Comparison of ENCODE assay signal across 9 cellular contexts in genomic region chr3:170563712-170564423, GRCh38. TPM values are rescaled to one million over a fixed set of nuclear protein-coding genes. Genes with fewer than 3 reads are reported as not detected.
DNase-seq lines count a peak whose midpoint lies in the region; ATAC-seq, FAIRE-seq and TF ChIP-seq lines count a peak whose summit lies in the region.
"Had no signal": no experiment of that assay in that cellular context is flagged by ENCODE, and none has a peak within 500 bp of the region (broad histone marks: within the 10 kb centered on the region; RNA-seq: fewer than 3 reads in every experiment).

No MANE protein-coding gene starts in this region.

- 31% methylated on average over 7 of the region's 7 CpGs for WGBS in HepG2 (ENCODE audit: low lambda C conversion rate)

- no peaks in the 10 kb centered on the region for H3K9me2 ChIP-seq in Karpas-422 (replicated peaks; ENCODE audit: insufficient read depth, low read length)

- TF ChIP-seq EP300 in HepG2 (IDR thresholded peaks at IDR 0.05; ENCODE audit: low read depth in 2 of 2, low read length in 2 of 2) (no peak), HepG2 (CRISPR knock-in tag; IDR thresholded peaks at IDR 0.05; ENCODE audit: borderline replicate concordance) (no peak)

- no peaks in the 10 kb centered on the region for H4K20me1 ChIP-seq in HepG2 (ENCODE audit: insufficient read depth, low read length)
- no peaks in the 10 kb centered on the region for H4K20me1 ChIP-seq in Karpas-422 (ENCODE audit: insufficient read depth, low read depth, low read length)

- H3K27ac ChIP-seq in HepG2 (ENCODE audit: extremely low read length, insufficient read depth, low read length) (no peak overlapping the region), Karpas-422 (ENCODE audit: low read length) (no peak overlapping the region)
- H3K27ac ChIP-seq: HL-60 had no signal

- CTCF ChIA-PET in HepG2 (lab: Yijun Ruan, JAX; ENCODE audit: low intra/inter-chr PET ratio, low total read pairs), result no interaction called here

- no peak overlapping the region for H3K4me2 ChIP-seq in HepG2 (ENCODE audit: low read depth, low read length)
- H3K4me2 ChIP-seq in Karpas-422 (ENCODE audit: low read depth, low read length, poor library complexity, severe bottlenecking), result no peak overlapping the region

- TF ChIP-seq CTCF in HepG2 (CRISPR knock-in tag; IDR thresholded peaks at IDR 0.05), result no peak

- FAIRE-seq in HepG2 (lab: Jason Lieb, UNC), result no peak

- no peaks in the 10 kb centered on the region for H3K36me3 ChIP-seq in HepG2 (replicated peaks in 1 of 2; ENCODE audit: control insufficient read depth in 1 of 2, insufficient read depth in 2 of 2, low read length in 2 of 2)
- no peaks in the 10 kb centered on the region for H3K36me3 ChIP-seq in Karpas-422 (ENCODE audit: insufficient read depth, low read length)

- H3K9ac ChIP-seq in HepG2 (ENCODE audit: insufficient read depth, low read depth, low read length) (no peak overlapping the region), Karpas-422 (ENCODE audit: low read length) (no peak overlapping the region)

- H3K4me3 ChIP-seq in HepG2 (replicated peaks in 1 of 3; ENCODE audit: insufficient read depth in 1 of 3, low read depth in 2 of 3, low read length in 3 of 3) (no peak overlapping the region), Karpas-422 (ENCODE audit: low read length) (no peak overlapping the region)

- H3K27me3 ChIP-seq in HepG2 (ENCODE audit: control insufficient read depth in 1 of 2, insufficient read depth in 2 of 2, low read length in 2 of 2), result no peaks in the 10 kb centered on the region; a peak in 1 of 5 replicates
- no peaks in the 10 kb centered on the region for H3K27me3 ChIP-seq in Karpas-422 (ENCODE audit: low read length)

- DNase-seq in AG08395 (ENCODE audit: low spot score) (peak; percentile 56), RKO (ENCODE audit: low spot score) (peak; percentile 16), HepG2 (ENCODE audit: low spot score) (no peak), mucosa of gallbladder (ENCODE audit: low spot score) (no peak), retina (no peak), Karpas-422 (no peak)

- no peak overlapping the region for H2AFZ ChIP-seq in HepG2 (ENCODE audit: low read length)
- no peak overlapping the region for H2AFZ ChIP-seq in Karpas-422 (ENCODE audit: low read length)

- TF ChIP-seq RAD21 in HepG2 (CRISPR knock-in tag; IDR thresholded peaks at IDR 0.05), result no peak

- no peaks in the 10 kb centered on the region for H3K9me3 ChIP-seq in HepG2 (ENCODE audit: low read length)
- H3K9me3 ChIP-seq in Karpas-422 (ENCODE audit: low read length), result no peaks in the 10 kb centered on the region

- BruUV-seq in HepG2 (replicated peaks; lab: Mats Ljungman, UMichigan), result no TSS peak

- H3K79me2 ChIP-seq in HepG2 (ENCODE audit: insufficient read depth, low read length) (no peaks in the 10 kb centered on the region), Karpas-422 (ENCODE audit: low read length) (no peaks in the 10 kb centered on the region)

- POLR2A ChIA-PET in HepG2 (lab: Yijun Ruan, JAX), result no interaction called here

- TF ChIP-seq POLR2A in HepG2 (IDR thresholded peaks at IDR 0.05; ENCODE audit: insufficient read depth in 1 of 2, low read depth in 2 of 2, low read length in 2 of 2), result no peak

- intact Hi-C loops in HepG2 (cut with micrococcal nuclease; ENCODE audit: unreplicated experiment), result no loop called here

- in situ Hi-C loops in HepG2 (cut with HindIII; ENCODE audit: extremely low pct_ligation_motif_present, low pct_unique_long_range_greater_than_20kb), result no loop called here

- ATAC-seq in GM18861 (IDR thresholded peaks at IDR 0.05; ENCODE audit: unreplicated experiment) (peak; percentile 86), HG02943 (IDR thresholded peaks at IDR 0.05; ENCODE audit: low read depth, unreplicated experiment) (peak; percentile 80), HepG2 (no peak)

- H3K4me1 ChIP-seq in HepG2 (ENCODE audit: insufficient read depth, low read length) (no peaks in the 10 kb centered on the region), Karpas-422 (ENCODE audit: low read length) (no peaks in the 10 kb centered on the region)

TF ChIP-seq in HepG2, 621 proteins besides CTCF, POLR2A, EP300 and RAD21:
- TF ChIP-seq MATR3 (CRISPR knock-in tag; IDR thresholded peaks at IDR 0.05) (no peak), JDP2 (CRISPR knock-in tag; IDR thresholded peaks at IDR 0.05; ENCODE audit: borderline replicate concordance) (no peak), CREB1 (IDR thresholded peaks at IDR 0.05) (peak; percentile 39), CREB1 (CRISPR knock-in tag; IDR thresholded peaks at IDR 0.05) (no peak)

RNA-seq across cellular contexts. Expression of gene SLC7A14, which starts 22.0 kb away (rescaled TPM):
- total RNA-seq in HepG2 (2016; rRNA removed; fragmentation: Illumina TruSeq; extraction: Trizol), result not detected in 2 replicates
- total RNA-seq in HepG2 (2016; cell fraction: cytosol; rRNA removed; fragmentation: Illumina TruSeq; extraction: Trizol; ENCODE audit: low read depth), result not detected in 2 replicates
- total RNA-seq in HepG2 (2016; cell fraction: insoluble cytoplasmic fraction; rRNA removed; fragmentation: Illumina TruSeq; extraction: Trizol), result not detected in 2 replicates
- total RNA-seq in HepG2 (2016; cell fraction: membrane; rRNA removed; fragmentation: Illumina TruSeq; extraction: Trizol), result not detected in 2 replicates
- not detected in 2 replicates for total RNA-seq in HepG2 (2016; cell fraction: nucleus; rRNA removed; fragmentation: Illumina TruSeq; extraction: Trizol)
- polyA plus RNA-seq in HepG2 (2011; rRNA removed), result not detected in 2 replicates
- polyA plus RNA-seq in HepG2 (2011; cell fraction: cytosol; rRNA removed), result not detected in 2 replicates
- polyA plus RNA-seq in HepG2 (2011; cell fraction: nucleus; rRNA removed), result not detected in 2 replicates
- not detected in 2 replicates for polyA plus RNA-seq in HepG2 (2012)
- not detected in 2 replicates for polyA plus RNA-seq in HepG2 (2016; cell fraction: cytosol; fragmentation: Illumina TruSeq; extraction: Trizol; ENCODE audit: low read depth)
- not detected in 2 replicates for polyA plus RNA-seq in HepG2 (2016; cell fraction: insoluble cytoplasmic fraction; fragmentation: Illumina TruSeq; extraction: Trizol; ENCODE audit: low read depth)
- not detected in 2 replicates for polyA plus RNA-seq in HepG2 (2016; cell fraction: membrane; fragmentation: Illumina TruSeq; extraction: Trizol; ENCODE audit: low read depth)
- polyA plus RNA-seq in HepG2 (2016; cell fraction: nucleus; fragmentation: Illumina TruSeq; extraction: Trizol; ENCODE audit: insufficient read depth, low read depth), result not detected in 2 replicates
- 0.02 TPM in 1 of 2 replicates, not detected in the other for polyA minus RNA-seq in HepG2 (2011; rRNA and poly(A)+ RNA removed; ENCODE audit: low replicate concordance)
- polyA minus RNA-seq in HepG2 (2011; cell fraction: cytosol; rRNA and poly(A)+ RNA removed), result not detected in 2 replicates
- polyA minus RNA-seq in HepG2 (2011; cell fraction: nucleus; rRNA and poly(A)+ RNA removed), result not detected in 2 replicates
- total RNA-seq in mucosa of gallbladder, result 0.32 TPM
- not detected in 2 replicates for total RNA-seq in Karpas-422 (2014; rRNA removed; shearing (Covaris generic); ENCODE audit: low replicate concordance)

Comparison
In these comparisons a context has a peak if more than half of its experiments do, and no peak if none do; other contexts are left out.
1. DNase-seq: peak in AG08395 (single experiment) and RKO (single experiment); none in HepG2 (single experiment), mucosa of gallbladder (single experiment), retina (single experiment) and Karpas-422 (single experiment).